26 cellular contexts compared by ENCODE assay signal in genomic region chr11:1049071-1049405, GRCh38. TPM values are rescaled to one million over a fixed set of nuclear protein-coding genes. Genes with fewer than 3 reads are reported as not detected.
DNase-seq lines count a peak whose midpoint lies in the region; ATAC-seq, FAIRE-seq and TF ChIP-seq lines count a peak whose summit lies in the region.
"Had no signal": no experiment of that assay in that cellular context is flagged by ENCODE, and none has a peak within 500 bp of the region (broad histone marks: within the 10 kb centered on the region; RNA-seq: fewer than 3 reads in every experiment).

No MANE protein-coding gene starts in this region.

- H3K4me3 ChIP-seq in trophoblast cell (ENCODE audit: low read depth, low read length) (peak overlapping the region; percentile 20), small intestine (ENCODE audit: low read depth in 1 of 2, low read length in 2 of 2) (no peak overlapping the region)
- H3K4me3 ChIP-seq: GM23248, K562 had no signal

- H3K9me3 Mint-ChIP-seq in natural killer cell treated with Interleukin-12 subunit alpha and Interleukin-12 subunit beta and Interleukin-15 and Interleukin-18, amount 100 ng/mL, for 72 hours = no peaks in the 10 kb centered on the region
- no peaks in the 10 kb centered on the region for H3K9me3 Mint-ChIP-seq in natural killer cell
- H3K9me3 Mint-ChIP-seq: H9 had no signal

- H3K4ac ChIP-seq in trophoblast cell (ENCODE audit: low read depth, low read length) = no peak overlapping the region

- no peak overlapping the region for H2BK5ac ChIP-seq in trophoblast cell (ENCODE audit: low read depth, low read length, poor library complexity)

- peaks cover 2% of the 10 kb centered on the region for H3K9me3 ChIP-seq in trophoblast cell (ENCODE audit: insufficient read depth, low read depth, low read length)
- no peaks in the 10 kb centered on the region for H3K9me3 ChIP-seq in small intestine (ENCODE audit: control insufficient read depth, low read depth)
- H3K9me3 ChIP-seq: BE2C had no signal

- H3K79me2 ChIP-seq in trophoblast cell (ENCODE audit: control insufficient read depth, insufficient read depth, low read length, poor library complexity) = no peaks in the 10 kb centered on the region

- H3K4me1 Mint-ChIP-seq in natural killer cell treated with Interleukin-12 subunit alpha and Interleukin-12 subunit beta and Interleukin-15 and Interleukin-18, amount 100 ng/mL, for 72 hours (ENCODE audit: low read depth in 2 of 2) = peaks cover 5 to 11% of the 10 kb centered on the region in 2 donors
- H3K4me1 Mint-ChIP-seq in natural killer cell = peaks cover 18% of the 10 kb centered on the region in 2 donors
- H3K4me1 Mint-ChIP-seq: H9 had no signal

- no peaks in the 10 kb centered on the region for H3K36me3 Mint-ChIP-seq in natural killer cell treated with Interleukin-12 subunit alpha and Interleukin-12 subunit beta and Interleukin-15 and Interleukin-18, amount 100 ng/mL, for 72 hours
- no peaks in the 10 kb centered on the region for H3K36me3 Mint-ChIP-seq in natural killer cell
- H3K36me3 Mint-ChIP-seq: CD4-positive, CD25-positive, alpha-beta regulatory T cell had no signal

- no peak overlapping the region for H2AFZ ChIP-seq in trophoblast cell (ENCODE audit: insufficient read depth, low read length, poor library complexity)
- H2AFZ ChIP-seq: GM23248 had no signal

- no peaks in the 10 kb centered on the region for H3K27me3 ChIP-seq in trophoblast cell (ENCODE audit: insufficient read depth, low read length)
- H3K27me3 ChIP-seq in small intestine (ENCODE audit: control insufficient read depth in 2 of 2, insufficient read depth in 2 of 2, low read length in 2 of 2) = peaks cover 0 to 2% of the 10 kb centered on the region in 2 donors
- H3K27me3 ChIP-seq: BE2C had no signal

- DNase-seq in activated effector memory CD4-positive, alpha-beta T cell treated with anti-CD3 and anti-CD28 coated beads, Interleukin-2, amount 50 U/mL, for 16 hours = peak; percentile 54
- DNase-seq in activated effector memory CD4-positive, alpha-beta T cell treated with Interleukin-2 at 50 U/mL for 16 hours = no peak
- peak; percentile 51 for DNase-seq in natural killer cell treated with Interleukin-12 subunit alpha and Interleukin-12 subunit beta and Interleukin-15 and Interleukin-18, amount 100 ng/mL, for 72 hours (ENCODE audit: low spot score)
- DNase-seq in natural killer cell = no peak
- no peak for DNase-seq in trophoblast cell
- no peak for DNase-seq in small intestine
- no peak for DNase-seq in NCI-H1048 (lab: John Stamatoyannopoulos, UW)
- DNase-seq: ACHN; CD4-positive, CD25-positive, alpha-beta regulatory T cell; DMS153; DND-41; GM23248; H9; Kasumi-1; NCI-H1436 treated with DMSO at 0.1 percent for 48 hours; NCI-H187 treated with DMSO at 0.1 percent for 48 hours; NCI-H510A treated with DMSO at 0.1 percent for 48 hours had no signal

- WGBS in trophoblast cell (ENCODE audit: extremely low coverage, insufficient coverage, insufficient read length) = no CpG with 5 or more reads among the region's 6 CpGs
- WGBS in small intestine, 3 donors = 60 to 81% (median 60%) methylated on average over 6 of the region's 6 CpGs

- no peak overlapping the region for H3K23ac ChIP-seq in trophoblast cell (ENCODE audit: low read length)

- H4K12ac ChIP-seq in trophoblast cell (ENCODE audit: low read depth, low read length) = no peak overlapping the region

- no peak for ATAC-seq in natural killer cell treated with Interleukin-12 subunit alpha and Interleukin-12 subunit beta and Interleukin-15 and Interleukin-18, amount 100 ng/mL, for 72 hours
- ATAC-seq in natural killer cell (no peak), GM21786 (IDR thresholded peaks at IDR 0.05; ENCODE audit: unreplicated experiment) (no peak)
- ATAC-seq: K562, Panc1 had no signal

- H2BK12ac ChIP-seq in trophoblast cell (ENCODE audit: low read length) = no peak overlapping the region

- H3K36me3 ChIP-seq in trophoblast cell (ENCODE audit: control insufficient read depth in 1 of 2, insufficient read depth in 2 of 2, low read length in 2 of 2) (no peaks in the 10 kb centered on the region), small intestine (ENCODE audit: control insufficient read depth in 2 of 2, insufficient read depth in 2 of 2, low read length in 2 of 2) (no peaks in the 10 kb centered on the region)
- H3K36me3 ChIP-seq: BE2C had no signal

- no peak overlapping the region for H3K9ac ChIP-seq in trophoblast cell (ENCODE audit: low read length)
- H3K9ac ChIP-seq: GM23248 had no signal

- H3K4me3 Mint-ChIP-seq in natural killer cell treated with Interleukin-12 subunit alpha and Interleukin-12 subunit beta and Interleukin-15 and Interleukin-18, amount 100 ng/mL, for 72 hours = no peak overlapping the region
- no peak overlapping the region for H3K4me3 Mint-ChIP-seq in natural killer cell
- H3K4me3 Mint-ChIP-seq: CD4-positive, CD25-positive, alpha-beta regulatory T cell; H9 had no signal

- H2BK120ac ChIP-seq in trophoblast cell (ENCODE audit: insufficient read depth, low read length, poor library complexity) = no peak overlapping the region

- H3K27ac ChIP-seq in trophoblast cell (ENCODE audit: low read depth, low read length) (no peak overlapping the region), small intestine (ENCODE audit: low read depth in 1 of 2, low read length in 1 of 2) (no peak overlapping the region)
- H3K27ac ChIP-seq: GM23248 had no signal

- no peak for TF ChIP-seq CTCF in natural killer cell (IDR thresholded peaks at IDR 0.05)

- no peak for FAIRE-seq in small intestine (lab: Jason Lieb, UNC)
- FAIRE-seq: GM12892, GM19239, K562 had no signal

- peaks cover 2 to 3% of the 10 kb centered on the region in 2 experiments for H3K4me1 ChIP-seq in trophoblast cell (ENCODE audit: control insufficient read depth in 1 of 2, insufficient read depth in 2 of 2, low read length in 2 of 2)
- H3K4me1 ChIP-seq in small intestine (ENCODE audit: control insufficient read depth in 2 of 2, insufficient read depth in 1 of 2, low read depth in 1 of 2, low read length in 1 of 2) = no peaks in the 10 kb centered on the region
- H3K4me1 ChIP-seq: BE2C had no signal

- no peaks in the 10 kb centered on the region for H3K79me1 ChIP-seq in trophoblast cell (ENCODE audit: low read length)

- H4K8ac ChIP-seq in trophoblast cell (ENCODE audit: low read depth, low read length) = no peak overlapping the region

- peaks cover 6 to 10% of the 10 kb centered on the region in 2 donors for H3K27me3 Mint-ChIP-seq in natural killer cell treated with Interleukin-12 subunit alpha and Interleukin-12 subunit beta and Interleukin-15 and Interleukin-18, amount 100 ng/mL, for 72 hours
- H3K27me3 Mint-ChIP-seq in natural killer cell (ENCODE audit: low read depth in 2 of 2) = peaks cover 0 to 7% of the 10 kb centered on the region in 2 donors

- no peak overlapping the region for H3K27ac Mint-ChIP-seq in natural killer cell treated with Interleukin-12 subunit alpha and Interleukin-12 subunit beta and Interleukin-15 and Interleukin-18, amount 100 ng/mL, for 72 hours
- no peak overlapping the region for H3K27ac Mint-ChIP-seq in natural killer cell
- H3K27ac Mint-ChIP-seq: H9 had no signal

- H4K91ac ChIP-seq in trophoblast cell (ENCODE audit: low read depth, low read length) = no peak overlapping the region

- no peak overlapping the region for H3K4me2 ChIP-seq in trophoblast cell (ENCODE audit: low read length)

- H3K18ac ChIP-seq in trophoblast cell (ENCODE audit: low read length) = no peak overlapping the region

- no peak overlapping the region for H3K14ac ChIP-seq in trophoblast cell (ENCODE audit: low read length)

- intact Hi-C loops in natural killer cell (cut with micrococcal nuclease) = no loop called here

- no peak overlapping the region for H2AK5ac ChIP-seq in trophoblast cell (ENCODE audit: low read length)

RNA-seq across cellular contexts. Expression of gene MUC6, which starts 12.5 kb away (rescaled TPM):
- not detected for total RNA-seq in natural killer cell treated with Interleukin-12 subunit alpha and Interleukin-12 subunit beta and Interleukin-15 and Interleukin-18, amount 100 ng/mL, for 72 hours
- total RNA-seq in natural killer cell = not detected
- polyA plus RNA-seq in trophoblast cell (2013) = 0.01 and 0.04 TPM in 2 replicates
- polyA plus RNA-seq in small intestine = under 1 TPM in 2 of 3 donors, not detected in 1; 0.22 to 0.34 TPM
- total RNA-seq: CD4-positive, CD25-positive, alpha-beta regulatory T cell; GM23248; H9; HT1080; K562; M059J; OCI-LY7 had no signal
- polyA plus RNA-seq: GM23248, K562 had no signal

RNA-seq across cellular contexts. Expression of gene MUC2, which starts 25.6 kb away (rescaled TPM):
- not detected for total RNA-seq in natural killer cell treated with Interleukin-12 subunit alpha and Interleukin-12 subunit beta and Interleukin-15 and Interleukin-18, amount 100 ng/mL, for 72 hours
- not detected for total RNA-seq in natural killer cell
- 0.01 TPM in 2 replicates for polyA plus RNA-seq in trophoblast cell (2013)
- 10 to 100 TPM in 1 of 3 donors, 1 to 10 TPM in 2; 3.0 to 57.2 (median 4.5) TPM for polyA plus RNA-seq in small intestine
- total RNA-seq: CD4-positive, CD25-positive, alpha-beta regulatory T cell; GM23248; H9; HT1080; M059J; OCI-LY7 had no signal
- polyA plus RNA-seq: CD4-positive, CD25-positive, alpha-beta regulatory T cell; GM23248 had no signal

Comparison
In these comparisons a context has a peak if more than half of its experiments do, and no peak if none do; other contexts are left out.
1. DNase-seq: peak in activated effector memory CD4-positive, alpha-beta T cell treated with anti-CD3 and anti-CD28 coated beads, Interleukin-2, amount 50 U/mL, for 16 hours (single experiment) and natural killer cell treated with Interleukin-12 subunit alpha and Interleukin-12 subunit beta and Interleukin-15 and Interleukin-18, amount 100 ng/mL, for 72 hours (single experiment); none in activated effector memory CD4-positive, alpha-beta T cell treated with Interleukin-2 at 50 U/mL for 16 hours (single experiment), natural killer cell (single experiment), trophoblast cell (0 of 2), small intestine (single experiment) and NCI-H1048 (single experiment).